Comparison of ENCODE assay signal across 16 cellular contexts in the genomic region with DNA sequence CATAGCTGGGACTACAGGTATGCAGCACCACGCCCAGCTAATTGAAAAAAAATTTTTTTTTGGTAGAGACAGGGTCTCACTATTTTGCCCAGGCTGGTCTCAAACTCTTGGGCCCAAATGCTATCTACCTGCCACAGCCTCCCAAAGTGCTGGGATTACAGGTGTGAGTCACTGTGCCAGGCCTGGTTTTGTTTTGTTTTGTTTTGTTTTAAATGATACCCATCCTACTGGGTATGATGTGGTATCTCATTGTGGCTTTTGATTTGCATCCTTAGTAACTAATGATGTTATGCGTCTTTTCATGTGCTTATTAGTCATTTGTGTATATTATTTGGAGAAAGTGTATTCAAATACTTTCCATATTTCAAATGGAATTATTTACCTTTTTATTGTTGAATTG.
DNase-seq lines count a peak whose midpoint lies in the region; ATAC-seq and TF ChIP-seq lines count a peak whose summit lies in the region.
"Had no signal": no experiment of that assay in that cellular context is flagged by ENCODE, and none has a peak within 500 bp of the region (broad histone marks: within the 10 kb centered on the region; RNA-seq: fewer than 3 reads in every experiment).

No MANE protein-coding gene starts in this region.

- POLR2A ChIA-PET in T-cell (lab: Charles Lee) (no interaction called here), PC-9 (lab: Charles Lee; ENCODE audit: unreplicated experiment) (no interaction called here)

- H3K27ac Mint-ChIP-seq in T-cell (peak overlapping the region; percentile 15 to 39), mesothelial cell of epicardium (peak overlapping the region; percentile 75), neural progenitor cell (no peak overlapping the region)
- H3K27ac Mint-ChIP-seq: CD8-positive, alpha-beta T cell; GM23338 had no signal

- H4K20me1 ChIP-seq in PC-9 (ENCODE audit: insufficient read depth) (no peaks in the 10 kb centered on the region), neural progenitor cell (ENCODE audit: low read depth) (no peaks in the 10 kb centered on the region)

- no peak for TF ChIP-seq CTCF in mesothelial cell of epicardium (IDR thresholded peaks at IDR 0.05; ENCODE audit: unreplicated experiment)
- no peak for TF ChIP-seq CTCF in PC-9 (conservative IDR thresholded peaks at IDR 0.05)
- TF ChIP-seq CTCF in neural progenitor cell (IDR thresholded peaks at IDR 0.05), result no peak

- H3K4me3 ChIP-seq in PC-9 (no peak overlapping the region), neural progenitor cell (no peak overlapping the region)
- H3K4me3 ChIP-seq: A549, GM23338 had no signal

- H3K9me3 Mint-ChIP-seq in T-cell (no peaks in the 10 kb centered on the region), mesothelial cell of epicardium (no peaks in the 10 kb centered on the region), neural progenitor cell (no peaks in the 10 kb centered on the region)
- H3K9me3 Mint-ChIP-seq: CD8-positive, alpha-beta T cell; GM23338 had no signal

- H3K27me3 ChIP-seq in PC-9 (ENCODE audit: insufficient read depth, low read depth) (no peaks in the 10 kb centered on the region), neural progenitor cell (no peaks in the 10 kb centered on the region)
- H3K27me3 ChIP-seq: BE2C had no signal

- no peaks in the 10 kb centered on the region for H3K9me2 ChIP-seq in PC-9 (ENCODE audit: insufficient read depth)

- H3K27ac ChIP-seq in PC-9, result no peak overlapping the region
- no peak overlapping the region for H3K27ac ChIP-seq in neural progenitor cell
- H3K27ac ChIP-seq: A549, C4-2B had no signal

- CTCF ChIA-PET in T-cell (lab: Charles Lee), result no interaction called here
- CTCF ChIA-PET in PC-9 (lab: Charles Lee), result no interaction called here

- H3K4me1 Mint-ChIP-seq in T-cell (peaks cover 0 to 7% (median 5%) of the 10 kb centered on the region in 3 donors), mesothelial cell of epicardium (peaks cover 59% of the 10 kb centered on the region), neural progenitor cell (peaks cover 16% of the 10 kb centered on the region)
- H3K4me1 Mint-ChIP-seq: GM23338 had no signal

- H3K27me3 Mint-ChIP-seq in T-cell (no peaks in the 10 kb centered on the region), mesothelial cell of epicardium (ENCODE audit: low read depth) (no peaks in the 10 kb centered on the region), neural progenitor cell (ENCODE audit: insufficient read depth, low read depth) (peaks cover 3% of the 10 kb centered on the region)

- H3K36me3 ChIP-seq in PC-9 (ENCODE audit: low read depth) (0 out of 2 replicates have a peak, but pooled peaks cover 6% of the 10 kb centered on the region), neural progenitor cell (peaks cover 4% of the 10 kb centered on the region)
- H3K36me3 ChIP-seq: BE2C had no signal

- peak in 3 of 4 experiments; percentile 46 to 52 (median 47) for ATAC-seq in T-cell (replicated peaks in 1 of 4)
- ATAC-seq: A549; CD8-positive, alpha-beta T cell; GM23338 had no signal

- H3K4me3 Mint-ChIP-seq in T-cell (no peak overlapping the region), mesothelial cell of epicardium (no peak overlapping the region), neural progenitor cell (no peak overlapping the region)
- H3K4me3 Mint-ChIP-seq: CD8-positive, alpha-beta T cell; GM23338 had no signal

- H3K79me2 ChIP-seq in PC-9 (ENCODE audit: low read depth), result no peaks in the 10 kb centered on the region
- H3K79me2 ChIP-seq in neural progenitor cell (ENCODE audit: low read depth), result no peaks in the 10 kb centered on the region

- no TSS peak for BruUV-seq in PC-9 (replicated peaks; lab: Mats Ljungman, UMichigan)

- H3K9me3 ChIP-seq in PC-9 (ENCODE audit: insufficient read depth, low read depth) (no peaks in the 10 kb centered on the region), neural progenitor cell (ENCODE audit: low read depth) (no peaks in the 10 kb centered on the region)
- H3K9me3 ChIP-seq: A549, BE2C had no signal

- intact Hi-C loops in PC-9 (cut with micrococcal nuclease; ENCODE audit: unreplicated experiment), result no loop called here

- H3K36me3 Mint-ChIP-seq in T-cell (peaks cover 57% of the 10 kb centered on the region), mesothelial cell of epicardium (peaks cover 24% of the 10 kb centered on the region), neural progenitor cell (peaks cover 20% of the 10 kb centered on the region)

- no peak overlapping the region for H2AFZ ChIP-seq in PC-9
- H2AFZ ChIP-seq in neural progenitor cell (replicated peaks), result no peak overlapping the region
- H2AFZ ChIP-seq: GM23338 had no signal

- H3K9ac ChIP-seq in neural progenitor cell, result no peak overlapping the region

- DNase-seq in stimulated activated CD4-positive, alpha-beta T cell treated with anti-CD3 and anti-CD28 coated beads, Interleukin-1b, Interleukin-23, amount 100 ng/mL, for 48 hours, result peak; percentile 4
- DNase-seq in stimulated activated CD4-positive, alpha-beta T cell treated with anti-CD3 and anti-CD28 coated beads, Interleukin-15, amount 100 ng/mL, for 24 hours, result no peak
- DNase-seq in T-cell, result no peak
- no peak for DNase-seq in mesothelial cell of epicardium (ENCODE audit: low spot score in 2 of 2, unreplicated experiment in 2 of 2)
- no peak for DNase-seq in PC-9
- DNase-seq in neural progenitor cell (ENCODE audit: low spot score), result no peak
- DNase-seq: BE2C; CD8-positive, alpha-beta T cell; COR-L47; DMS153; DMS79 treated with DMSO at 0.1 percent for 48 hours; EL; H7 had no signal

- no peaks in the 10 kb centered on the region for H3F3A ChIP-seq in PC-9 (ENCODE audit: insufficient read depth, low read depth)
- H3F3A ChIP-seq in neural progenitor cell (ENCODE audit: low read depth), result no peaks in the 10 kb centered on the region

- H3K4me2 ChIP-seq in PC-9 (no peak overlapping the region), neural progenitor cell (no peak overlapping the region)
- H3K4me2 ChIP-seq: A549, GM23338 had no signal

- H3K4me1 ChIP-seq in PC-9 (replicated peaks; ENCODE audit: insufficient read depth) (no peaks in the 10 kb centered on the region), neural progenitor cell (peaks cover 24% of the 10 kb centered on the region)
- H3K4me1 ChIP-seq: BE2C had no signal
